ENCODE assay signal across 8 cellular contexts in the genomic region with DNA sequence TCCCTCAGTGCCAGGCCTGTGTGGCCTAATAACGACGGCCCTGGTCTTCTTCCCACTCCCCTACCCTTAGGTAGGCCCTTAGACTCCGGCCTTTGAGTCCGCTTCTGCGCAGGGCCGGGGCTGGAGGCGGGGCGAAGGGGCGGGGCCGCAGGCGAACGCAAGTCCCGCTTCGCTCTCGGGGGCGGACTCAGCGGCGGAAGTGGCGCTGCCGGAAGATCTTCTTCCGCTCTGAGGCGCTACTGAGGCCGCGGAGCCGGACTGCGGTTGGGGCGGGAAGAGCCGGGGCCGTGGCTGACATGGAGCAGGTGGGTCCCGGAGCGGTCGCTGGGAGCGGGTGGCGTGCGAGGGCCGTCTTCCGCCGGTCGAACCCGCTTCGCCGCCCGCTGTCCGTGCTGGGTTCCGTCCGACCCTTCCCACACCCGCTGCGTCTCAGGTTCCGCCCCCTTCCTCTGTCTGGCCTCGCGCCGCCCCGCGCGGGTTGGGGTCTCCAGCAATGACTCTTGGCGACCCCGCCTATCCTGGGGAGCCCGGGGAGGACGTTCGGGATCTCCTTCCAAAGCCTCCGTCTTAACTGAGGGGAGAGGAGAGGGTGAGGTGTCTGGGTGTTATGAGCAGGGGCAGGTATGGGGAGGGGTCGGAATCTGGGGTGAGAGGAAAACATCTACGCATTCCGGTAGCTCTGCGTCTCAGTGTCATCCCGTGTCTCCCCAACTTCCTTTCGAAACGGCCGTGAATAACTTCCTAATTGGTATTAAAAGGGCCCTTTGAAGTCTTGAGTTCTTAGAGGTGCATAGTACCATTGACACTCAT. TPM values are rescaled to one million over a fixed set of nuclear protein-coding genes. Genes with fewer than 3 reads are reported as not detected.
DNase-seq lines count a peak whose midpoint lies in the region; ATAC-seq lines count a peak whose summit lies in the region.

A gene (plus strand): TSS at position 218 of the 810 bp plus-strand sequence. CDS start 16,388 bp downstream, outside the sequence.

- peak within 1 kb of the TSS; percentile 94 for H3K4me3 Mint-ChIP-seq in activated T-helper 1 cell treated with anti-CD3 and anti-CD28 coated beads, Interleukin-12 subunit alpha, Interleukin-12 subunit beta, Interleukin-2, Interleukin-4 antibody, amounts not matched to agents 30 ng/mL and 10 ng/mL and 1 ng/mL, durations not matched to agents 14 hours and 24 hours and 36 hours
- peak within 1 kb of the TSS; percentile 89 to 98 (median 95) for H3K4me3 Mint-ChIP-seq in naive thymus-derived CD4-positive, alpha-beta T cell
- H3K4me3 Mint-ChIP-seq in stimulated activated effector memory CD8-positive, alpha-beta T cell treated with anti-CD3 and anti-CD28 coated beads, Interleukin-12 subunit alpha, Interleukin-12 subunit beta, amount 100 ng/mL, for 72 hours: peak within 1 kb of the TSS; percentile 88

- H3K27me3 ChIP-seq in naive thymus-derived CD4-positive, alpha-beta T cell (ENCODE audit: control insufficient read depth in 2 of 2, insufficient read depth in 2 of 2, low read length in 2 of 2): no peaks in the 10 kb centered on the region

- CTCF ChIA-PET in naive thymus-derived CD4-positive, alpha-beta T cell (lab: Charles Lee): interaction anchor here (0.5 to 10.7 kb wide), 6 partner anchors 15 to 86 kb away, joined by 3 to 104 read pairs (median 4); a partner anchor contains a TSS

- peak within 1 kb of the TSS; percentile 85 for H3K27ac Mint-ChIP-seq in activated T-helper 1 cell treated with anti-CD3 and anti-CD28 coated beads, Interleukin-12 subunit alpha, Interleukin-12 subunit beta, Interleukin-2, Interleukin-4 antibody, amounts not matched to agents 30 ng/mL and 10 ng/mL and 1 ng/mL, durations not matched to agents 14 hours and 24 hours and 36 hours
- peak within 1 kb of the TSS; percentile 76 to 97 (median 92) for H3K27ac Mint-ChIP-seq in naive thymus-derived CD4-positive, alpha-beta T cell
- peak within 1 kb of the TSS; percentile 88 for H3K27ac Mint-ChIP-seq in stimulated activated effector memory CD8-positive, alpha-beta T cell treated with anti-CD3 and anti-CD28 coated beads, Interleukin-12 subunit alpha, Interleukin-12 subunit beta, amount 100 ng/mL, for 72 hours

- peaks cover 9% of the 10 kb centered on the region for H3K36me3 Mint-ChIP-seq in activated T-helper 1 cell treated with anti-CD3 and anti-CD28 coated beads, Interleukin-12 subunit alpha, Interleukin-12 subunit beta, Interleukin-2, Interleukin-4 antibody, amounts not matched to agents 30 ng/mL and 10 ng/mL and 1 ng/mL, durations not matched to agents 14 hours and 24 hours and 36 hours (ENCODE audit: low read depth)
- peaks cover 0 to 7% (median 0%) of the 10 kb centered on the region in 5 donors for H3K36me3 Mint-ChIP-seq in naive thymus-derived CD4-positive, alpha-beta T cell
- peaks cover 9% of the 10 kb centered on the region for H3K36me3 Mint-ChIP-seq in stimulated activated effector memory CD8-positive, alpha-beta T cell treated with anti-CD3 and anti-CD28 coated beads, Interleukin-12 subunit alpha, Interleukin-12 subunit beta, amount 100 ng/mL, for 72 hours

- intact Hi-C loops in activated T-helper 1 cell treated with anti-CD3 and anti-CD28 coated beads, Interleukin-12 subunit alpha, Interleukin-12 subunit beta, Interleukin-2, Interleukin-4 antibody, amounts not matched to agents 30 ng/mL and 10 ng/mL and 1 ng/mL, durations not matched to agents 14 hours and 24 hours and 36 hours (cut with micrococcal nuclease): loop anchor here (1.0 to 5.0 kb wide), 8 partner anchors 31 to 345 kb away; a partner anchor contains a TSS
- intact Hi-C loops in naive thymus-derived CD4-positive, alpha-beta T cell (cut with micrococcal nuclease): loop anchor here (1.0 to 5.0 kb wide), 11 partner anchors 15 to 345 kb away; a partner anchor contains a TSS

- peaks cover 2% of the 10 kb centered on the region for H3K27me3 Mint-ChIP-seq in activated T-helper 1 cell treated with anti-CD3 and anti-CD28 coated beads, Interleukin-12 subunit alpha, Interleukin-12 subunit beta, Interleukin-2, Interleukin-4 antibody, amounts not matched to agents 30 ng/mL and 10 ng/mL and 1 ng/mL, durations not matched to agents 14 hours and 24 hours and 36 hours (ENCODE audit: insufficient read depth)
- H3K27me3 Mint-ChIP-seq in naive thymus-derived CD4-positive, alpha-beta T cell: peaks cover 0 to under 1% (median 0%) of the 10 kb centered on the region in 5 donors

- peaks cover 43 to 49% of the 10 kb centered on the region in 2 donors for H3K4me1 ChIP-seq in naive thymus-derived CD4-positive, alpha-beta T cell (ENCODE audit: control insufficient read depth in 2 of 2, insufficient read depth in 2 of 2, low read length in 2 of 2)

- peak; percentile 61 for ATAC-seq in GM21526 (IDR thresholded peaks at IDR 0.05; ENCODE audit: low FRiP score, unreplicated experiment)
- ATAC-seq in naive thymus-derived CD4-positive, alpha-beta T cell: peak; percentile 95
- ATAC-seq in stimulated activated effector memory CD8-positive, alpha-beta T cell treated with anti-CD3 and anti-CD28 coated beads, Interleukin-12 subunit alpha, Interleukin-12 subunit beta, amount 100 ng/mL, for 72 hours: peak; percentile 92

- no peaks in the 10 kb centered on the region for H3K9me3 Mint-ChIP-seq in activated T-helper 1 cell treated with anti-CD3 and anti-CD28 coated beads, Interleukin-12 subunit alpha, Interleukin-12 subunit beta, Interleukin-2, Interleukin-4 antibody, amounts not matched to agents 30 ng/mL and 10 ng/mL and 1 ng/mL, durations not matched to agents 14 hours and 24 hours and 36 hours
- no peaks in the 10 kb centered on the region for H3K9me3 Mint-ChIP-seq in naive thymus-derived CD4-positive, alpha-beta T cell
- H3K9me3 Mint-ChIP-seq in stimulated activated effector memory CD8-positive, alpha-beta T cell treated with anti-CD3 and anti-CD28 coated beads, Interleukin-12 subunit alpha, Interleukin-12 subunit beta, amount 100 ng/mL, for 72 hours: no peaks in the 10 kb centered on the region

- POLR2A ChIA-PET in naive thymus-derived CD4-positive, alpha-beta T cell (lab: Charles Lee): interaction anchor here (0.7 to 3.5 kb wide), 13 partner anchors 13 to 118 kb away, joined by 3 to 14 read pairs (median 5); a partner anchor contains a TSS

- H3K4me1 Mint-ChIP-seq in activated T-helper 1 cell treated with anti-CD3 and anti-CD28 coated beads, Interleukin-12 subunit alpha, Interleukin-12 subunit beta, Interleukin-2, Interleukin-4 antibody, amounts not matched to agents 30 ng/mL and 10 ng/mL and 1 ng/mL, durations not matched to agents 14 hours and 24 hours and 36 hours (ENCODE audit: low read depth): peaks cover 34% of the 10 kb centered on the region
- peaks cover 40 to 71% (median 60%) of the 10 kb centered on the region in 7 donors for H3K4me1 Mint-ChIP-seq in naive thymus-derived CD4-positive, alpha-beta T cell
- peaks cover 58% of the 10 kb centered on the region for H3K4me1 Mint-ChIP-seq in stimulated activated effector memory CD8-positive, alpha-beta T cell treated with anti-CD3 and anti-CD28 coated beads, Interleukin-12 subunit alpha, Interleukin-12 subunit beta, amount 100 ng/mL, for 72 hours

- peak within 1 kb of the TSS; percentile 92 for H3K27ac ChIP-seq in naive thymus-derived CD4-positive, alpha-beta T cell (ENCODE audit: low read depth, low read length)

- H3K9me3 ChIP-seq in naive thymus-derived CD4-positive, alpha-beta T cell (ENCODE audit: control insufficient read depth in 2 of 3, low read length in 3 of 3): no peaks in the 10 kb centered on the region

- H3K36me3 ChIP-seq in naive thymus-derived CD4-positive, alpha-beta T cell (ENCODE audit: control insufficient read depth in 2 of 3, insufficient read depth in 3 of 3, low read length in 3 of 3): peaks cover 0 to 6% (median 0%) of the 10 kb centered on the region in 3 experiments

- DNase-seq in DMS 273 treated with DMSO at 0.1 percent for 48 hours (lab: John Stamatoyannopoulos, UW) (peak; percentile 47), KG1 (lab: John Stamatoyannopoulos, UW) (peak; percentile 90), RKO (ENCODE audit: low spot score) (peak; percentile 89), fibroblast of gingiva (ENCODE audit: low read depth) (peak; percentile 89)
- peak; percentile 88 for DNase-seq in activated T-helper 1 cell treated with anti-CD3 and anti-CD28 coated beads, Interleukin-12 subunit alpha, Interleukin-12 subunit beta, Interleukin-2, Interleukin-4 antibody, amounts not matched to agents 30 ng/mL and 10 ng/mL and 1 ng/mL, durations not matched to agents 14 hours and 24 hours and 36 hours (ENCODE audit: low spot score)
- DNase-seq in naive thymus-derived CD4-positive, alpha-beta T cell: peak; percentile 80 to 92 (median 86)
- DNase-seq in stimulated activated effector memory CD8-positive, alpha-beta T cell treated with anti-CD3 and anti-CD28 coated beads, Interleukin-12 subunit alpha, Interleukin-12 subunit beta, amount 100 ng/mL, for 72 hours (ENCODE audit: low spot score in 2 of 2): peak; percentile 82 to 93

- peak within 1 kb of the TSS; percentile 86 for H3K4me3 ChIP-seq in naive thymus-derived CD4-positive, alpha-beta T cell (ENCODE audit: low read length)

RNA-seq across cellular contexts. Expression of the gene that starts here (rescaled TPM):
- total RNA-seq in activated T-helper 1 cell treated with anti-CD3 and anti-CD28 coated beads, Interleukin-12 subunit alpha, Interleukin-12 subunit beta, Interleukin-2, Interleukin-4 antibody, amounts not matched to agents 30 ng/mL and 10 ng/mL and 1 ng/mL, durations not matched to agents 14 hours and 24 hours and 36 hours: 54.7 and 65.3 TPM in 2 replicates
- total RNA-seq in naive thymus-derived CD4-positive, alpha-beta T cell: 100 to 1,000 TPM in 2 of 5 experiments, 10 to 100 TPM in 3; 69.8 to 143 (median 99.3) TPM
- 10 to 100 TPM; 46.7 to 56.9 TPM for polyA plus RNA-seq in naive thymus-derived CD4-positive, alpha-beta T cell

Comparison
In these comparisons a context has a peak if more than half of its experiments do, and no peak if none do; other contexts are left out.
1. Peak in every context shown above with its lines: DNase-seq, ATAC-seq, H3K4me3 ChIP-seq and H3K27ac ChIP-seq.